Comparison of ENCODE assay signal across 8 cellular contexts in genomic region chr17:41811549-41812175, GRCh38. TPM values are rescaled to one million over a fixed set of nuclear protein-coding genes. Genes with fewer than 3 reads are reported as not detected.
DNase-seq lines count a peak whose midpoint lies in the region; ATAC-seq and TF ChIP-seq lines count a peak whose summit lies in the region.

TSS of gene P3H4 (minus strand) at chr17:41811949. CDS start at chr17:41811915, 34 bp downstream.

- peak within 1 kb of the TSS; percentile 90 for H3K14ac ChIP-seq in IMR-90 (replicated peaks; ENCODE audit: low read depth, low read length)

- H3K9me1 ChIP-seq in IMR-90 (ENCODE audit: insufficient read depth, low read length), result peaks cover 30% of the 10 kb centered on the region

- H3K27ac ChIP-seq in IMR-90 (ENCODE audit: insufficient read depth, low read length), result peak within 1 kb of the TSS; percentile 93

- peak within 1 kb of the TSS; percentile 79 to 80 for H3K27ac Mint-ChIP-seq in natural killer cell
- peak within 1 kb of the TSS; percentile 56 for H3K27ac Mint-ChIP-seq in stimulated activated naive B cell treated with anti-CD40 and anti-IgM and Interleukin-4, amounts not matched to agents 10 μg/mL and 1 μg/mL and 100 μg/mL, for 72 hours

- peak within 1 kb of the TSS; percentile 100 for H3K4ac ChIP-seq in IMR-90 (ENCODE audit: low read depth, low read length)

- in situ Hi-C loops in IMR-90 (cut with MboI; ENCODE audit: low sequenced_read_pairs), result no loop called here

- peak within 1 kb of the TSS; percentile 97 for H3K4me3 Mint-ChIP-seq in natural killer cell
- peak within 1 kb of the TSS; percentile 88 to 92 for H3K4me3 Mint-ChIP-seq in stimulated activated naive B cell treated with anti-CD40 and anti-IgM and Interleukin-4, amounts not matched to agents 10 μg/mL and 1 μg/mL and 100 μg/mL, for 72 hours

- H3K4me3 ChIP-seq in AG04449 (ENCODE audit: low read depth, low read length), result peak within 1 kb of the TSS; percentile 87
- peak within 1 kb of the TSS; percentile 88 for H3K4me3 ChIP-seq in IMR-90 (ENCODE audit: insufficient read depth, low read depth, low read length)

- H3K56ac ChIP-seq in IMR-90 (ENCODE audit: extremely low read depth, insufficient read depth, low read length), result peak within 1 kb of the TSS; percentile 79

- dilution Hi-C loops in IMR-90 (cut with HindIII; ENCODE audit: low sequenced_read_pairs, unreplicated experiment), result no loop called here

- peaks cover 16% of the 10 kb centered on the region for H3K36me3 ChIP-seq in IMR-90 (ENCODE audit: control insufficient read depth, insufficient read depth, low read length)

- ATAC-seq in GM18909 (IDR thresholded peaks at IDR 0.05; ENCODE audit: poor library complexity, unreplicated experiment) (peak; percentile 61), IMR-90 (ENCODE audit: low read depth) (peak; percentile 70), natural killer cell (peak; percentile 90 to 93 (median 90))
- peak; percentile 90 to 92 for ATAC-seq in stimulated activated naive B cell treated with anti-CD40 and anti-IgM and Interleukin-4, amounts not matched to agents 10 μg/mL and 1 μg/mL and 100 μg/mL, for 72 hours (replicated peaks)

- peak within 1 kb of the TSS; percentile 98; the same call in 2 of the 3 replicates for H2BK15ac ChIP-seq in IMR-90 (ENCODE audit: low read depth, low read length)

- peak within 1 kb of the TSS; percentile 87 for H2BK120ac ChIP-seq in IMR-90 (ENCODE audit: low read depth, low read length)

- no peaks in the 10 kb centered on the region for H3K27me3 Mint-ChIP-seq in natural killer cell (ENCODE audit: low read depth in 2 of 2)
- H3K27me3 Mint-ChIP-seq in stimulated activated naive B cell treated with anti-CD40 and anti-IgM and Interleukin-4, amounts not matched to agents 10 μg/mL and 1 μg/mL and 100 μg/mL, for 72 hours, result peaks cover 20 to 37% of the 10 kb centered on the region in 2 donors

- TF ChIP-seq CTCF in AG04449 (IDR thresholded peaks at IDR 0.05; ENCODE audit: insufficient read depth, low read length, missing control alignments) (peak; percentile 78), IMR-90 (conservative IDR thresholded peaks at IDR 0.05; ENCODE audit: low read depth, low read length) (peak; percentile 66), natural killer cell (IDR thresholded peaks at IDR 0.05) (peak; percentile 72)

- peak within 1 kb of the TSS; percentile 94 for H2AFZ ChIP-seq in IMR-90 (replicated peaks; ENCODE audit: low read length, poor library complexity)

- peak within 1 kb of the TSS; percentile 95 for H2AK5ac ChIP-seq in IMR-90 (ENCODE audit: low read depth, low read length)

- peak within 1 kb of the TSS; percentile 94 for H2BK5ac ChIP-seq in IMR-90 (ENCODE audit: low read depth, low read length, poor library complexity, severe bottlenecking)

- no peaks in the 10 kb centered on the region for H3K9me3 Mint-ChIP-seq in natural killer cell
- H3K9me3 Mint-ChIP-seq in stimulated activated naive B cell treated with anti-CD40 and anti-IgM and Interleukin-4, amounts not matched to agents 10 μg/mL and 1 μg/mL and 100 μg/mL, for 72 hours, result no peaks in the 10 kb centered on the region

- H3K9me3 ChIP-seq in IMR-90 (ENCODE audit: control insufficient read depth, insufficient read depth, low read length), result no peaks in the 10 kb centered on the region

- CTCF ChIA-PET in AG04449 (lab: Yijun Ruan, JAX), result interaction anchor here (0.8 to 6.1 kb wide), 20 partner anchors 9 to 122 kb away, joined by 3 to 105 read pairs (median 4); partner anchors contain the start of genes JUP and KLHL11
- CTCF ChIA-PET in IMR-90 (lab: Yijun Ruan, JAX), result no interaction called here

- H3K4me1 ChIP-seq in IMR-90 (ENCODE audit: control insufficient read depth, insufficient read depth, low read length), result peaks cover 20% of the 10 kb centered on the region

- H2BK20ac ChIP-seq in IMR-90 (ENCODE audit: low read depth, low read length), result peak within 1 kb of the TSS; percentile 72; the same call in 1 of the 2 replicates

- H3K27me3 ChIP-seq in IMR-90 (ENCODE audit: control insufficient read depth, insufficient read depth, low read length), result no peaks in the 10 kb centered on the region

- H3K36me3 Mint-ChIP-seq in natural killer cell, result no peaks in the 10 kb centered on the region
- no peaks in the 10 kb centered on the region for H3K36me3 Mint-ChIP-seq in stimulated activated naive B cell treated with anti-CD40 and anti-IgM and Interleukin-4, amounts not matched to agents 10 μg/mL and 1 μg/mL and 100 μg/mL, for 72 hours

- H3K79me1 ChIP-seq in IMR-90 (ENCODE audit: low read depth in 1 of 2, low read length in 2 of 2), result peaks cover 18 to 83% of the 10 kb centered on the region in 2 experiments

- peaks cover 39% of the 10 kb centered on the region for H4K20me1 ChIP-seq in IMR-90 (ENCODE audit: insufficient read depth, low read length)

- no TSS peak for BruUV-seq in IMR-90 (replicated peaks; lab: Mats Ljungman, UMichigan)

- intact Hi-C loops in IMR-90 (cut with micrococcal nuclease) (loop anchor here (1.0 to 2.0 kb wide), 3 partner anchors 53 to 147 kb away; partner anchors contain the start of genes ACLY and KLHL11), natural killer cell (cut with micrococcal nuclease) (no loop called here)

- peak within 1 kb of the TSS; percentile 92 to 94 for H4K8ac ChIP-seq in IMR-90 (ENCODE audit: low read depth in 2 of 2, low read length in 2 of 2)

- POLR2A ChIA-PET in AG04449 (lab: Yijun Ruan, JAX) (interaction anchor here (0.6 to 2.2 kb wide), 9 partner anchors 11 to 1549 kb away, joined by 3 to 8 read pairs (median 4); partner anchors contain the start of genes ACLY and DNAJC7), IMR-90 (lab: Charles Lee; ENCODE audit: unreplicated experiment) (no interaction called here)

- peak within 1 kb of the TSS; percentile 88 for H3K4me2 ChIP-seq in IMR-90 (ENCODE audit: low read depth, low read length)

- H2AK9ac ChIP-seq in IMR-90 (replicated peaks; ENCODE audit: low read depth, low read length, poor library complexity), result peak within 1 kb of the TSS; percentile 100

- H3K4me1 Mint-ChIP-seq in natural killer cell, result peaks cover 19 to 34% of the 10 kb centered on the region in 2 donors
- H3K4me1 Mint-ChIP-seq in stimulated activated naive B cell treated with anti-CD40 and anti-IgM and Interleukin-4, amounts not matched to agents 10 μg/mL and 1 μg/mL and 100 μg/mL, for 72 hours, result peaks cover 14 to 25% of the 10 kb centered on the region in 2 donors

- peak; percentile 44 for TF ChIP-seq RAD21 in IMR-90 (IDR thresholded peaks at IDR 0.05; ENCODE audit: low read length)

- H4K5ac ChIP-seq in IMR-90 (ENCODE audit: low read depth, low read length), result peak within 1 kb of the TSS; percentile 62

- peak within 1 kb of the TSS; percentile 96 for H3K9ac ChIP-seq in IMR-90 (ENCODE audit: low read depth, low read length)

- H4K91ac ChIP-seq in IMR-90 (ENCODE audit: insufficient read depth, low read depth, low read length), result peak within 1 kb of the TSS; percentile 95

- DNase-seq in AG04449 (ENCODE audit: low read depth, low spot score), result no peak
- peak; percentile 80 for DNase-seq in IMR-90
- peak; percentile 74 for DNase-seq in RPMI7951 (ENCODE audit: low read depth)
- DNase-seq in activated T-helper 9 cell treated with anti-CD3 and anti-CD28 coated beads, Interleukin-2, amount 50 U/mL, for 16 hours (ENCODE audit: low read depth), result peak; percentile 63
- DNase-seq in fibroblast of peridontal ligament (ENCODE audit: extremely low read depth), result peak; percentile 68
- peak; percentile 76 for DNase-seq in natural killer cell
- peak; percentile 73 for DNase-seq in stimulated activated naive B cell treated with anti-CD40 and anti-IgM and Interleukin-4, amounts not matched to agents 10 μg/mL and 1 μg/mL and 100 μg/mL, for 72 hours

- H3K18ac ChIP-seq in IMR-90 (ENCODE audit: low read depth, low read length), result peak within 1 kb of the TSS; percentile 71

- 0 out of 2 replicates have a peak, but pooled peaks have one; percentile 30 for TF ChIP-seq POLR2A in IMR-90 (IDR thresholded peaks at IDR 0.05; ENCODE audit: low read depth, low read length)

- H3K23ac ChIP-seq in IMR-90 (ENCODE audit: low read depth, low read length), result peak within 1 kb of the TSS; percentile 85

- 0% methylated on average over 39 of the region's 84 CpGs; no CpG with 5 or more reads in 1 of the 2 experiments for WGBS in IMR-90 (ENCODE audit: extremely low coverage in 2 of 2, insufficient read length in 1 of 2), 2 experiments

TF ChIP-seq in IMR-90, 13 proteins besides CTCF, POLR2A, EP300 and RAD21 (continues in another document):
- TF ChIP-seq SMC3 (IDR thresholded peaks at IDR 0.05; ENCODE audit: low read depth, low read length), result peak; percentile 30
- TF ChIP-seq MAFK (IDR thresholded peaks at IDR 0.05; ENCODE audit: low read depth, low read length), result no peak
- TF ChIP-seq, protein P1, sequence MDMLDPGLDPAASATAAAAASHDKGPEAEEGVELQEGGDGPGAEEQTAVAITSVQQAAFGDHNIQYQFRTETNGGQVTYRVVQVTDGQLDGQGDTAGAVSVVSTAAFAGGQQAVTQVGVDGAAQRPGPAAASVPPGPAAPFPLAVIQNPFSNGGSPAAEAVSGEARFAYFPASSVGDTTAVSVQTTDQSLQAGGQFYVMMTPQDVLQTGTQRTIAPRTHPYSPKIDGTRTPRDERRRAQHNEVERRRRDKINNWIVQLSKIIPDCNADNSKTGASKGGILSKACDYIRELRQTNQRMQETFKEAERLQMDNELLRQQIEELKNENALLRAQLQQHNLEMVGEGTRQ (IDR thresholded peaks at IDR 0.05; ENCODE audit: low read depth, low read length), result no peak
- no peak for TF ChIP-seq CEBPB (IDR thresholded peaks at IDR 0.05; ENCODE audit: low read depth, low read length)
- TF ChIP-seq CHD1 (IDR thresholded peaks at IDR 0.05; ENCODE audit: low read depth, low read length), result no peak
- TF ChIP-seq MXI1 (IDR thresholded peaks at IDR 0.05; ENCODE audit: borderline replicate concordance, low read depth, low read length), result peak; percentile 62; the same call in 1 of the 2 replicates
- peak; percentile 82; the same call in 1 of the 2 replicates for TF ChIP-seq MAZ (IDR thresholded peaks at IDR 0.05; ENCODE audit: borderline replicate concordance, low read depth, low read length)
- TF ChIP-seq RFX5 (IDR thresholded peaks at IDR 0.05; ENCODE audit: low read depth, low read length), result no peak
- no peak for TF ChIP-seq FOS (IDR thresholded peaks at IDR 0.05; ENCODE audit: low read depth, low read length)
- no peak for TF ChIP-seq BHLHE40 (IDR thresholded peaks at IDR 0.05; ENCODE audit: low read depth, low read length)

RNA-seq across cellular contexts. Expression of gene P3H4, which starts in this region (rescaled TPM):
- total RNA-seq in IMR-90 (2012; rRNA removed) (21.5 and 22.2 TPM in 2 replicates), natural killer cell (1 to 10 TPM; 6.9 to 8.9 (median 7.5) TPM)
- polyA plus RNA-seq in IMR-90 (2012; rRNA removed), result 66.7 and 76.9 TPM in 2 replicates
- polyA plus RNA-seq in IMR-90 (2012; cell fraction: cytosol; rRNA removed), result 97.5 and 103 TPM in 2 replicates
- polyA plus RNA-seq in IMR-90 (2012; cell fraction: nucleus; rRNA removed; ENCODE audit: low replicate concordance), result 24.6 and 46.5 TPM in 2 replicates
- total RNA-seq in RPMI7951 (2014; rRNA removed; shearing (Covaris generic)), result 36.0 and 40.6 TPM in 2 replicates
